Comparison of ENCODE assay signal across 8 cellular contexts in genomic region chr2:240999001-240999791, GRCh38. TPM values are rescaled to one million over a fixed set of nuclear protein-coding genes. Genes with fewer than 3 reads are reported as not detected.
A peak's percentile ranks its signal among the peaks of the same experiment; 100 is the strongest.
DNase-seq lines count a peak whose midpoint lies in the region; ATAC-seq and TF ChIP-seq lines count a peak whose summit lies in the region.

No MANE protein-coding gene starts in this region.

- H3K9me3 ChIP-seq in left ventricle myocardium inferior (replicated peaks) = peaks cover 12% of the 10 kb centered on the region

- intact Hi-C loops in left ventricle myocardium inferior (cut with micrococcal nuclease) = no loop called here

- H3K36me3 ChIP-seq in left ventricle myocardium inferior (peaks cover 26% of the 10 kb centered on the region), rectal smooth muscle tissue (ENCODE audit: control insufficient read depth, insufficient read depth, low read length) (no peaks in the 10 kb centered on the region)

- peaks cover 6% of the 10 kb centered on the region for H3K36me3 Mint-ChIP-seq in activated T-cell treated with anti-CD3 and anti-CD28 coated beads, Interleukin-2, amount 50 U/mL, for 4 hours (ENCODE audit: insufficient read depth)

- peak overlapping the region; percentile 83 for H3K4me3 ChIP-seq in left ventricle myocardium inferior
- H3K4me3 ChIP-seq in rectal smooth muscle tissue (ENCODE audit: low read length) = peak overlapping the region; percentile 53

- no peaks in the 10 kb centered on the region for H3K27me3 ChIP-seq in left ventricle myocardium inferior (ENCODE audit: low read depth)
- no peaks in the 10 kb centered on the region for H3K27me3 ChIP-seq in rectal smooth muscle tissue (ENCODE audit: control insufficient read depth, insufficient read depth, low read length)

- H3K9me3 Mint-ChIP-seq in activated T-cell treated with anti-CD3 and anti-CD28 coated beads, Interleukin-2, amount 50 U/mL, for 4 hours = peaks cover 11% of the 10 kb centered on the region

- peak in 1 of 2 donors; percentile 14 for ATAC-seq in activated T-cell treated with anti-CD3 and anti-CD28 coated beads, Interleukin-2, amount 50 U/mL, for 4 hours
- ATAC-seq in HG03108 (IDR thresholded peaks at IDR 0.05; ENCODE audit: unreplicated experiment) = no peak
- no peak for ATAC-seq in HG03457 (IDR thresholded peaks at IDR 0.05; ENCODE audit: unreplicated experiment)

- H3K4me1 Mint-ChIP-seq in activated T-cell treated with anti-CD3 and anti-CD28 coated beads, Interleukin-2, amount 50 U/mL, for 4 hours (ENCODE audit: low read depth) = peaks cover 12% of the 10 kb centered on the region

- peaks cover 29% of the 10 kb centered on the region for H3K27me3 Mint-ChIP-seq in activated T-cell treated with anti-CD3 and anti-CD28 coated beads, Interleukin-2, amount 50 U/mL, for 4 hours (ENCODE audit: low read depth)

- H3K4me3 Mint-ChIP-seq in activated T-cell treated with anti-CD3 and anti-CD28 coated beads, Interleukin-2, amount 50 U/mL, for 4 hours = peak overlapping the region; percentile 53

- peaks cover 59% of the 10 kb centered on the region for H3K4me1 ChIP-seq in left ventricle myocardium inferior
- no peaks in the 10 kb centered on the region for H3K4me1 ChIP-seq in rectal smooth muscle tissue (ENCODE audit: control insufficient read depth, insufficient read depth, low read length)

- H3K27ac ChIP-seq in left ventricle myocardium inferior (replicated peaks) (peak overlapping the region; percentile 89), rectal smooth muscle tissue (ENCODE audit: low read depth, low read length) (no peak overlapping the region)

- H3K9ac ChIP-seq in rectal smooth muscle tissue (ENCODE audit: low read length) = no peak overlapping the region

- TF ChIP-seq CTCF in left ventricle myocardium inferior (IDR thresholded peaks at IDR 0.05; ENCODE audit: borderline replicate concordance) = no peak

- DNase-seq in ELF-1 (ENCODE audit: low read depth, low spot score) (peak; percentile 4), left ventricle myocardium inferior (peak; percentile 38), NAMALWA (ENCODE audit: low spot score) (no peak), NCI-H446 treated with DMSO at 0.1 percent for 48 hours (lab: John Stamatoyannopoulos, UW) (no peak)
- DNase-seq in activated T-cell treated with anti-CD3 and anti-CD28 coated beads, Interleukin-2, amount 50 U/mL, for 4 hours = no peak

RNA-seq across cellular contexts. Expression of gene SNED1, which starts 0.8 kb away (rescaled TPM):
- 1 to 10 TPM in 2 of 3 donors, under 1 TPM in 1; 0.53 to 2.1 (median 1.3) TPM for total RNA-seq in activated T-cell treated with anti-CD3 and anti-CD28 coated beads, Interleukin-2, amount 50 U/mL, for 4 hours
- total RNA-seq in left ventricle myocardium inferior = 6.1 TPM

Comparison
In these comparisons a context has a peak if more than half of its experiments do, and no peak if none do; other contexts are left out.
1. DNase-seq: peak in ELF-1 (single experiment) and left ventricle myocardium inferior (single experiment); none in activated T-cell treated with anti-CD3 and anti-CD28 coated beads, Interleukin-2, amount 50 U/mL, for 4 hours (single experiment), NAMALWA (single experiment) and NCI-H446 treated with DMSO at 0.1 percent for 48 hours (single experiment).